27 cellular contexts compared by ENCODE assay signal in genomic region chr21:16162953-16163352, GRCh38.
A peak's percentile ranks its signal among the peaks of the same experiment; 100 is the strongest.
DNase-seq lines count a peak whose midpoint lies in the region; FAIRE-seq and TF ChIP-seq lines count a peak whose summit lies in the region.
"Had no signal": no experiment of that assay in that cellular context is flagged by ENCODE, and none has a peak within 500 bp of the region (broad histone marks: within the 10 kb centered on the region; RNA-seq: fewer than 3 reads in every experiment).

No MANE protein-coding gene starts in this region.

- no peak overlapping the region for H2AK5ac ChIP-seq in H1 (ENCODE audit: low read depth, low read length)

- FAIRE-seq in H1 (lab: Jason Lieb, UNC) = no peak
- FAIRE-seq: GM12878 had no signal

- no peak for TF ChIP-seq POLR2A in H1 (IDR thresholded peaks at IDR 0.05; ENCODE audit: control extremely low read depth in 1 of 2, low read depth in 2 of 2, low read length in 2 of 2)

- H4K20me1 ChIP-seq in H1 (replicated peaks in 1 of 2; ENCODE audit: control insufficient read depth in 1 of 2, insufficient read depth in 2 of 2, low read length in 2 of 2) = no peaks in the 10 kb centered on the region
- H4K20me1 ChIP-seq in osteoblast (ENCODE audit: insufficient read depth, low read length) = no peaks in the 10 kb centered on the region
- H4K20me1 ChIP-seq: BLaER1 had no signal

- H3K27me3 Mint-ChIP-seq in glutamatergic neuron (ENCODE audit: unreplicated experiment) = no peaks in the 10 kb centered on the region
- H3K27me3 Mint-ChIP-seq: CD4-positive, alpha-beta T cell had no signal

- no peak overlapping the region for H2BK12ac ChIP-seq in H1 (ENCODE audit: low read depth, low read length)

- H3K18ac ChIP-seq in H1 (ENCODE audit: extremely low read depth, low read length) = no peak overlapping the region

- no peaks in the 10 kb centered on the region for H3K36me3 Mint-ChIP-seq in glutamatergic neuron (ENCODE audit: unreplicated experiment)

- no peaks in the 10 kb centered on the region for H3K79me1 ChIP-seq in H1 (ENCODE audit: low read depth, low read length)

- POLR2A ChIA-PET in H1 (lab: Charles Lee; ENCODE audit: partially characterized antibody) = no interaction called here

- no peak for TF ChIP-seq CTCF in H1 (IDR thresholded peaks at IDR 0.05; ENCODE audit: control extremely low read depth in 1 of 3, insufficient read depth in 1 of 3, low read depth in 1 of 3, low read length in 3 of 3)
- no peak for TF ChIP-seq CTCF in osteoblast (IDR thresholded peaks at IDR 0.05; ENCODE audit: extremely low read depth, low read depth, low read length)
- TF ChIP-seq CTCF in glutamatergic neuron (IDR thresholded peaks at IDR 0.05; ENCODE audit: partially characterized antibody, unreplicated experiment) = no peak

- H3K23me2 ChIP-seq in H1 (ENCODE audit: low read depth, low read length) = no peaks in the 10 kb centered on the region

- no peaks in the 10 kb centered on the region for H3K27me3 ChIP-seq in H1 (replicated peaks in 1 of 4; ENCODE audit: control insufficient read depth in 3 of 4, extremely low read depth in 1 of 4, insufficient read depth in 3 of 4, low read length in 3 of 4)
- H3K27me3 ChIP-seq in osteoblast (ENCODE audit: insufficient read depth, low read length) = no peaks in the 10 kb centered on the region
- H3K27me3 ChIP-seq: BLaER1 had no signal

- H3K4me3 ChIP-seq in H1 (ENCODE audit: extremely low read depth in 1 of 4, insufficient read depth in 2 of 4, low read depth in 3 of 4, low read length in 4 of 4) (no peak overlapping the region), osteoblast (ENCODE audit: insufficient read depth, low read length) (no peak overlapping the region)
- H3K4me3 ChIP-seq: BLaER1, GM12878, SK-N-MC had no signal

- WGBS in H1 (ENCODE audit: extremely low coverage in 1 of 2, insufficient coverage in 1 of 2, insufficient read length in 1 of 2, insufficient replicate concordance in 2 of 2, low coverage in 1 of 2, low lambda C conversion rate in 2 of 2, missing lambda C conversion rate in 1 of 2), 2 experiments = 96% methylated on average over 2 of the region's 2 CpGs; no CpG with 5 or more reads in 1 of the 2 experiments

- no peaks in the 10 kb centered on the region for H3K4me1 Mint-ChIP-seq in glutamatergic neuron (ENCODE audit: low read depth, unreplicated experiment)

- no peak overlapping the region for H4K8ac ChIP-seq in H1 (ENCODE audit: extremely low read depth, insufficient read depth, low read length)

- no peak overlapping the region for H3K4ac ChIP-seq in H1 (replicated peaks; ENCODE audit: insufficient read length, low read depth, low read length)

- H3K27ac Mint-ChIP-seq in glutamatergic neuron (ENCODE audit: unreplicated experiment) = no peak overlapping the region
- H3K27ac Mint-ChIP-seq: CD4-positive, alpha-beta T cell had no signal

- CTCF ChIA-PET in H1 (lab: Charles Lee; ENCODE audit: partially characterized antibody) = no interaction called here

- no peaks in the 10 kb centered on the region for H3K36me3 ChIP-seq in H1 (ENCODE audit: control insufficient read depth in 2 of 4, insufficient read depth in 4 of 4, low read length in 3 of 4)
- H3K36me3 ChIP-seq in osteoblast (ENCODE audit: insufficient read depth, low read length) = no peaks in the 10 kb centered on the region
- H3K36me3 ChIP-seq: BLaER1 had no signal

- no peak for TF ChIP-seq RAD21 in H1 (IDR thresholded peaks at IDR 0.05 in 1 of 2, conservative IDR thresholded peaks at IDR 0.05 in 1 of 2; ENCODE audit: low read depth in 2 of 2, low read length in 2 of 2)

- H3K4me1 ChIP-seq in H1 (replicated peaks in 1 of 4; ENCODE audit: control insufficient read depth in 3 of 4, insufficient read depth in 4 of 4, low read length in 3 of 4) (no peaks in the 10 kb centered on the region), osteoblast (ENCODE audit: insufficient read depth, low read length) (peaks cover 6% of the 10 kb centered on the region)
- H3K4me1 ChIP-seq: BLaER1 had no signal

- H3K56ac ChIP-seq in H1 (replicated peaks; ENCODE audit: insufficient read length, low read depth, low read length) = no peak overlapping the region

- H3K79me2 ChIP-seq in H1 (ENCODE audit: control insufficient read depth in 1 of 2, insufficient read depth in 2 of 2, low read length in 2 of 2) = no peaks in the 10 kb centered on the region
- H3K79me2 ChIP-seq in osteoblast (ENCODE audit: insufficient read depth, low read length) = no peaks in the 10 kb centered on the region

- no peak overlapping the region for H3K4me3 Mint-ChIP-seq in glutamatergic neuron (ENCODE audit: unreplicated experiment)
- H3K4me3 Mint-ChIP-seq: CD4-positive, alpha-beta T cell had no signal

- H3K27ac ChIP-seq in H1 (ENCODE audit: low read depth, low read length) = no peak overlapping the region
- H3K27ac ChIP-seq in osteoblast (ENCODE audit: low read depth, low read length) = no peak overlapping the region
- H3K27ac ChIP-seq: 22Rv1, BLaER1, RWPE1, SK-N-MC had no signal

- TF ChIP-seq EP300 in H1 (IDR thresholded peaks at IDR 0.05; ENCODE audit: borderline replicate concordance in 1 of 2, low read depth in 2 of 2, low read length in 2 of 2) = no peak

- no peak overlapping the region for H2BK20ac ChIP-seq in H1 (ENCODE audit: low read length)

- H2BK15ac ChIP-seq in H1 (ENCODE audit: low read length) = no peak overlapping the region

- H3K4me2 ChIP-seq in H1 (ENCODE audit: insufficient read depth in 1 of 2, low read depth in 2 of 2, low read length in 2 of 2) = no peak overlapping the region
- H3K4me2 ChIP-seq in osteoblast (ENCODE audit: insufficient read depth, low read length) = no peak overlapping the region
- H3K4me2 ChIP-seq: BLaER1 had no signal

- no peak overlapping the region for H4K91ac ChIP-seq in H1 (replicated peaks; ENCODE audit: insufficient read length, low read length)

- H2BK120ac ChIP-seq in H1 (replicated peaks; ENCODE audit: low read depth, low read length) = no peak overlapping the region

- H3K9me3 ChIP-seq in H1 (ENCODE audit: insufficient read depth in 2 of 2, low read depth in 1 of 2, low read length in 1 of 2) = no peaks in the 10 kb centered on the region
- no peaks in the 10 kb centered on the region for H3K9me3 ChIP-seq in osteoblast (ENCODE audit: low read depth, low read length)
- H3K9me3 ChIP-seq: BLaER1 had no signal

- H4K5ac ChIP-seq in H1 (ENCODE audit: insufficient read length, low read depth, low read length) = no peak overlapping the region

- H2BK5ac ChIP-seq in H1 (ENCODE audit: low read depth, low read length) = no peak overlapping the region

- H2AFZ ChIP-seq in H1 (ENCODE audit: low read length) (peak overlapping the region; percentile 12; the same call in 1 of the 2 replicates), osteoblast (ENCODE audit: low read length) (peak overlapping the region; percentile 43)

- DNase-seq in NCI-H2029 (lab: John Stamatoyannopoulos, UW) = peak; percentile 17
- no peak for DNase-seq in NCI-H2029 treated with DMSO at 0.1 percent for 48 hours (lab: John Stamatoyannopoulos, UW)
- peak; percentile 8 for DNase-seq in NCI-H526 treated with DMSO at 0.1 percent for 48 hours (lab: John Stamatoyannopoulos, UW)
- DNase-seq in H1 (ENCODE audit: low read depth in 1 of 2, low spot score in 2 of 2) = no peak
- DNase-seq in osteoblast (ENCODE audit: insufficient read length, low spot score, missing footprints) = no peak
- DNase-seq in NCI-H1417 (lab: John Stamatoyannopoulos, UW) = no peak
- DNase-seq in glutamatergic neuron = no peak
- DNase-seq in T-helper 2 cell = no peak
- DNase-seq: ACHN; CD4-positive, alpha-beta T cell; COR-L47; DND-41; GOT3; KBM-7; NCI-H1092; NCI-H1436 treated with DMSO at 0.1 percent for 48 hours; NCI-H1930; NCI-H2171 treated with DMSO at 0.1 percent for 48 hours; NCI-H446 treated with DMSO at 0.1 percent for 48 hours; NK-92 treated with Interleukin-12 subunit alpha and Interleukin-12 subunit beta, amount 100 ng/mL, for 24 hours; SHP77 treated with DMSO at 0.1 percent for 48 hours; SW 1271 had no signal

- H3K9ac ChIP-seq in H1 (replicated peaks in 1 of 4; ENCODE audit: extremely low read depth in 1 of 4, low read depth in 3 of 4, low read length in 3 of 4) = no peak overlapping the region
- H3K9ac ChIP-seq: BLaER1 had no signal

- H3K14ac ChIP-seq in H1 (ENCODE audit: insufficient read length) = no peak overlapping the region

- H3K23ac ChIP-seq in H1 (ENCODE audit: insufficient read length) = no peak overlapping the region

- H3K9me3 Mint-ChIP-seq in glutamatergic neuron (ENCODE audit: unreplicated experiment) = no peaks in the 10 kb centered on the region
- H3K9me3 Mint-ChIP-seq: CD4-positive, alpha-beta T cell had no signal

TF ChIP-seq in H1, 55 proteins besides CTCF, POLR2A, EP300 and RAD21 (continues in another document):
- TF ChIP-seq JUND (IDR thresholded peaks at IDR 0.05; ENCODE audit: low read length) (no peak), EGR1 (IDR thresholded peaks at IDR 0.05; ENCODE audit: borderline replicate concordance, low read depth, low read length) (no peak), RBBP5 (IDR thresholded peaks at IDR 0.05; ENCODE audit: borderline replicate concordance, low read depth, low read length) (no peak), CBX8 (IDR thresholded peaks at IDR 0.05; ENCODE audit: borderline replicate concordance, low read depth, low read length) (no peak), PHF8 (conservative IDR thresholded peaks at IDR 0.05; ENCODE audit: low read depth, low read length) (no peak), RNF2 (IDR thresholded peaks at IDR 0.05; ENCODE audit: borderline replicate concordance, low read depth, low read length, missing control alignments, poor library complexity, severe bottlenecking) (no peak), EZH2 (IDR thresholded peaks at IDR 0.05; ENCODE audit: low read depth, low read length, severe bottlenecking) (no peak), CHD2 (IDR thresholded peaks at IDR 0.05; ENCODE audit: low read length) (no peak), USF2 (IDR thresholded peaks at IDR 0.05; ENCODE audit: low read length) (no peak), SRF (IDR thresholded peaks at IDR 0.05; ENCODE audit: low read depth, low read length) (no peak), RFX5 (IDR thresholded peaks at IDR 0.05; ENCODE audit: borderline replicate concordance, low read depth, low read length) (no peak), SIRT6 (IDR thresholded peaks at IDR 0.05; ENCODE audit: low read length) (no peak), CHD1 (IDR thresholded peaks at IDR 0.05; ENCODE audit: low read depth, low read length) (no peak), POLR2AphosphoS5 (IDR thresholded peaks at IDR 0.05; ENCODE audit: low read depth, low read length) (no peak), CREB1 (IDR thresholded peaks at IDR 0.05) (no peak), TAF7 (optimal IDR thresholded peaks at IDR 0.05; ENCODE audit: borderline replicate concordance, low read depth, low read length) (no peak)

Comparison
In these comparisons a context has a peak if more than half of its experiments do, and no peak if none do; other contexts are left out.
1. DNase-seq: peak in NCI-H2029 (single experiment) and NCI-H526 treated with DMSO at 0.1 percent for 48 hours (single experiment); none in NCI-H2029 treated with DMSO at 0.1 percent for 48 hours (single experiment), H1 (0 of 2), osteoblast (single experiment), NCI-H1417 (0 of 3), glutamatergic neuron (single experiment) and T-helper 2 cell (0 of 5).